ENCODE assay signal across 17 cellular contexts in genomic region chr2:145690183-145690582, GRCh38.
DNase-seq lines count a peak whose midpoint lies in the region; FAIRE-seq and TF ChIP-seq lines count a peak whose summit lies in the region.
"Had no signal": no experiment of that assay in that cellular context is flagged by ENCODE, and none has a peak within 500 bp of the region (broad histone marks: within the 10 kb centered on the region; RNA-seq: fewer than 3 reads in every experiment).

No MANE protein-coding gene starts in this region.

- WGBS in stomach, 5 donors, result 41 to 71% (median 68%) methylated on average over 4 of the region's 4 CpGs

- H3K4me3 ChIP-seq in OCI-LY1 (ENCODE audit: low read depth, low read length, poor library complexity, severe bottlenecking) (no peak overlapping the region), bronchial epithelial cell (ENCODE audit: low read depth, low read length) (no peak overlapping the region), fibroblast of villous mesenchyme (ENCODE audit: low read depth, low read length) (no peak overlapping the region), stomach (no peak overlapping the region)
- H3K4me3 ChIP-seq: HAP-1 had no signal

- H3K9me2 ChIP-seq in OCI-LY1 (ENCODE audit: low read depth, low read length), result no peaks in the 10 kb centered on the region

- H3K79me2 ChIP-seq in OCI-LY1 (ENCODE audit: insufficient read depth, low read length), result no peaks in the 10 kb centered on the region

- peaks cover 31% of the 10 kb centered on the region for H3K4me1 Mint-ChIP-seq in Calu3 (ENCODE audit: low read depth, unreplicated experiment)

- intact Hi-C loops in Calu3 (cut with micrococcal nuclease; ENCODE audit: unreplicated experiment), result loop anchor here (5.0 kb wide), 1 partner anchor 217 kb away; no protein-coding TSS in a partner anchor
- intact Hi-C loops in stomach (cut with DNase I; ENCODE audit: low total_unique reads), result no loop called here

- FAIRE-seq in bronchial epithelial cell (lab: Jason Lieb, UNC) (no peak), RCC 7860 (lab: Jason Lieb, UNC) (no peak)

- H3K4me3 Mint-ChIP-seq in Calu3 (ENCODE audit: low read depth, unreplicated experiment), result no peak overlapping the region
- H3K4me3 Mint-ChIP-seq: CD14-positive monocyte had no signal

- TF ChIP-seq CTCF in Calu3 (IDR thresholded peaks at IDR 0.05; ENCODE audit: unreplicated experiment) (no peak), OCI-LY1 (IDR thresholded peaks at IDR 0.05; ENCODE audit: low read length) (no peak), bronchial epithelial cell (IDR thresholded peaks at IDR 0.05; ENCODE audit: insufficient read depth, low read length, severe bottlenecking) (no peak), fibroblast of villous mesenchyme (IDR thresholded peaks at IDR 0.05; ENCODE audit: insufficient read depth, low read depth, low read length) (no peak), stomach (IDR thresholded peaks at IDR 0.05) (no peak)

- TF ChIP-seq EP300 in stomach (IDR thresholded peaks at IDR 0.05), result no peak

- peak overlapping the region; percentile 87 for H3K27ac Mint-ChIP-seq in Calu3 (ENCODE audit: unreplicated experiment)
- H3K27ac Mint-ChIP-seq: CD14-positive monocyte had no signal

- no peaks in the 10 kb centered on the region for H4K20me1 ChIP-seq in OCI-LY1 (ENCODE audit: insufficient read depth, low read length)

- H3K36me3 ChIP-seq in OCI-LY1 (ENCODE audit: insufficient read depth, low read length) (no peaks in the 10 kb centered on the region), bronchial epithelial cell (ENCODE audit: control insufficient read depth, insufficient read depth, low read length) (no peaks in the 10 kb centered on the region), stomach (no peaks in the 10 kb centered on the region)
- H3K36me3 ChIP-seq: HAP-1 had no signal

- DNase-seq in Calu3, result no peak
- peak; percentile 82 for DNase-seq in bronchial epithelial cell (ENCODE audit: low read depth)
- DNase-seq in fibroblast of villous mesenchyme (ENCODE audit: low read depth), result peak; percentile 37
- no peak for DNase-seq in HT-29 (ENCODE audit: low spot score)
- DNase-seq in stomach, result no peak
- no peak for DNase-seq in GM19240 (ENCODE audit: insufficient read length, low spot score)
- no peak for DNase-seq in RCC 7860 (ENCODE audit: low spot score)
- DNase-seq: 8988T, GDM1, NCI-H1105 treated with DMSO at 0.1 percent for 48 hours, NCI-H1694, NCI-H2081 treated with DMSO at 0.1 percent for 48 hours, NCI-H524, NCI-H82 had no signal

- no peaks in the 10 kb centered on the region for H3F3A ChIP-seq in OCI-LY1 (ENCODE audit: insufficient read depth, low read length)

- no peak overlapping the region for H3K9ac ChIP-seq in OCI-LY1 (ENCODE audit: low read length)

- CTCF ChIA-PET in Calu3 (lab: Charles Lee), result no interaction called here

- TF ChIP-seq POLR2A in stomach (IDR thresholded peaks at IDR 0.05), result no peak

- H2AFZ ChIP-seq in OCI-LY1 (ENCODE audit: low read length), result no peak overlapping the region

- peaks cover 29% of the 10 kb centered on the region for H3K36me3 Mint-ChIP-seq in Calu3 (ENCODE audit: insufficient read depth, unreplicated experiment)
- H3K36me3 Mint-ChIP-seq: CD14-positive monocyte had no signal

- H3K27ac ChIP-seq in OCI-LY1 (ENCODE audit: low read depth, low read length, poor library complexity, severe bottlenecking), result peak overlapping the region; percentile 10
- H3K27ac ChIP-seq in stomach, result no peak overlapping the region

- H3K27me3 ChIP-seq in OCI-LY1 (ENCODE audit: insufficient read depth, low read length), result no peaks in the 10 kb centered on the region
- H3K27me3 ChIP-seq in bronchial epithelial cell (ENCODE audit: control insufficient read depth, insufficient read depth, low read length), result no peaks in the 10 kb centered on the region
- H3K27me3 ChIP-seq in stomach, result no peaks in the 10 kb centered on the region

- H3K9me3 Mint-ChIP-seq in Calu3 (ENCODE audit: low read depth, unreplicated experiment), result no peaks in the 10 kb centered on the region

- no peak overlapping the region for H3K4me2 ChIP-seq in OCI-LY1 (ENCODE audit: low read length)

- H3K9me3 ChIP-seq in OCI-LY1 (ENCODE audit: low read length) (no peaks in the 10 kb centered on the region), stomach (no peaks in the 10 kb centered on the region)
- H3K9me3 ChIP-seq: HAP-1 had no signal

- H3K4me1 ChIP-seq in OCI-LY1 (ENCODE audit: insufficient read depth, low read length, severe bottlenecking), result peaks cover 65% of the 10 kb centered on the region
- H3K4me1 ChIP-seq in stomach, result peaks cover 0 to 31% (median 8%) of the 10 kb centered on the region in 4 donors
- H3K4me1 ChIP-seq: HAP-1 had no signal

- no TSS peak for BruUV-seq in Calu3 (replicated peaks; lab: Mats Ljungman, UMichigan)

- H3K27me3 Mint-ChIP-seq in Calu3 (ENCODE audit: unreplicated experiment), result no peaks in the 10 kb centered on the region

Comparison
In these comparisons a context has a peak if more than half of its experiments do, and no peak if none do; other contexts are left out.
1. DNase-seq: peak in bronchial epithelial cell (single experiment) and fibroblast of villous mesenchyme (single experiment); none in Calu3 (single experiment), HT-29 (single experiment), stomach (single experiment), GM19240 (single experiment) and RCC 7860 (single experiment).